Comparison of ENCODE assay signal across 8 cellular contexts in the genomic region with DNA sequence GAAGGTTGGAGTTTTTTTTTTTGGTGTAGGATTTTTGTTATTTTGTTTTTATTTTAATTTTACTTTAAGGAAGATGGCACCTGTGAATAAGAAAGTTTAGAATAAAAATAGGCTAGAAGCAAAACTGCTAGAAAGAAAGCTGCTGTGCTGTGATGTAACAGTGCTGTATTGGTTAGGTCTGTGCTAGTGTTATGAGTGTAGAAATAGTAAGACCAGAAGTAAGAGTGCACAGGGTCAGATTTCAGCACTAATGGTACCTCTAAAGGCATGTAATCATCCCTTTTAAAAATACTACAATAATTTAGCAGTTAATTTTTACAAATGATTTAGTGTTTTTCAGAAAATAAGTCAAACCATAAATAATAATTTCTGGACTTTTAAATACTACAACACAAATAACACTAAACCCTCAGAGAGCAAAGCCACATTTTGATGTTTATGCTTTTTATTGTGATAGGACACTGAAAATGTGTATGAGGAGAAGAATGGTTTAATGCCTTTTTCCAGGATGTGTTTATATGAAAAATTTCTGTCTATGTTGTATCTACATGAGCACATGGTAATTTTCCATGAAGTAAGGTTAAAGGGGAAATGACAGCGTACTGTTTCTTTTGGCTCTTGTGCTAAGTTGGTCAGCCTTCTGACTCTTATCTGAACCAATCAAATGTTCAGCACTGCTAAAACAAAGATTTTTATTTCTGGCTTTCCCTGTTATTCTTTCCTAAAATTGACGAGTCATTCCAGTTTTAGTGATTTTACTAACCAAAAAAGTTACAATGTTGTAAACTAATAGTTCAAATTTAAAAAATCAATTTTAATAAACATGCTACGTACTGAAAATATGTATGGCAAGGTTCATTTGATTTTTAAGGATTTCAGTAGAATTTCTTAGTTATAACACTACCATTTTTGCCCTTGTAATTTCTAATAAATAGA.
DNase-seq lines count a peak whose midpoint lies in the region; ATAC-seq and TF ChIP-seq lines count a peak whose summit lies in the region.

No MANE protein-coding gene starts in this region.

- peak overlapping the region; percentile 30 for H3K4me2 ChIP-seq in OCI-LY1 (ENCODE audit: low read length)

- H3K4me3 ChIP-seq in OCI-LY1 (ENCODE audit: low read depth, low read length, poor library complexity, severe bottlenecking) (no peak overlapping the region), right lobe of liver (no peak overlapping the region)

- H3K4me3 Mint-ChIP-seq in HFFc6, result no peak overlapping the region
- H3K4me3 Mint-ChIP-seq in stimulated activated memory B cell treated with anti-CD40 and anti-IgM and Interleukin-4, amounts not matched to agents 10 μg/mL and 1 μg/mL and 100 μg/mL, for 72 hours, result no peak overlapping the region

- peak overlapping the region; percentile 49 for H3K27ac Mint-ChIP-seq in HFFc6
- no peak overlapping the region for H3K27ac Mint-ChIP-seq in stimulated activated memory B cell treated with anti-CD40 and anti-IgM and Interleukin-4, amounts not matched to agents 10 μg/mL and 1 μg/mL and 100 μg/mL, for 72 hours

- no peaks in the 10 kb centered on the region for H3F3A ChIP-seq in OCI-LY1 (ENCODE audit: insufficient read depth, low read length)

- no peak overlapping the region for H2AFZ ChIP-seq in OCI-LY1 (ENCODE audit: low read length)

- WGBS in right lobe of liver (ENCODE audit: insufficient coverage, low coverage, low lambda C conversion rate, missing lambda C conversion rate), result 48% methylated on average over 3 of the region's 3 CpGs

- peaks cover 37% of the 10 kb centered on the region for H3K4me1 Mint-ChIP-seq in HFFc6 (ENCODE audit: low read depth)
- peaks cover 33% of the 10 kb centered on the region for H3K4me1 Mint-ChIP-seq in stimulated activated memory B cell treated with anti-CD40 and anti-IgM and Interleukin-4, amounts not matched to agents 10 μg/mL and 1 μg/mL and 100 μg/mL, for 72 hours

- no peaks in the 10 kb centered on the region for H3K9me2 ChIP-seq in OCI-LY1 (ENCODE audit: low read depth, low read length)

- H3K79me2 ChIP-seq in OCI-LY1 (ENCODE audit: insufficient read depth, low read length), result no peaks in the 10 kb centered on the region

- H3K36me3 ChIP-seq in OCI-LY1 (ENCODE audit: insufficient read depth, low read length) (0 out of 2 replicates have a peak, but pooled peaks cover 4% of the 10 kb centered on the region), right lobe of liver (no peaks in the 10 kb centered on the region)

- no peaks in the 10 kb centered on the region for H3K9me3 Mint-ChIP-seq in HFFc6
- no peaks in the 10 kb centered on the region for H3K9me3 Mint-ChIP-seq in stimulated activated memory B cell treated with anti-CD40 and anti-IgM and Interleukin-4, amounts not matched to agents 10 μg/mL and 1 μg/mL and 100 μg/mL, for 72 hours

- H3K27ac ChIP-seq in OCI-LY1 (ENCODE audit: low read depth, low read length, poor library complexity, severe bottlenecking) (peak overlapping the region; percentile 35), right lobe of liver (no peak overlapping the region)

- H3K27me3 ChIP-seq in OCI-LY1 (ENCODE audit: insufficient read depth, low read length) (no peaks in the 10 kb centered on the region), right lobe of liver (no peaks in the 10 kb centered on the region)

- ATAC-seq in GM18511 (IDR thresholded peaks at IDR 0.05; ENCODE audit: unreplicated experiment) (peak; percentile 93), right lobe of liver (peak; percentile 40 to 78 (median 66))
- ATAC-seq in stimulated activated memory B cell treated with anti-CD40 and anti-IgM and Interleukin-4, amounts not matched to agents 10 μg/mL and 1 μg/mL and 100 μg/mL, for 72 hours, result no peak

- H3K36me3 Mint-ChIP-seq in HFFc6 (ENCODE audit: low read depth), result peaks cover 13% of the 10 kb centered on the region
- H3K36me3 Mint-ChIP-seq in stimulated activated memory B cell treated with anti-CD40 and anti-IgM and Interleukin-4, amounts not matched to agents 10 μg/mL and 1 μg/mL and 100 μg/mL, for 72 hours, result peaks cover 22% of the 10 kb centered on the region

- intact Hi-C loops in right lobe of liver (cut with DNase I), result no loop called here

- no peak for TF ChIP-seq CTCF in HFFc6 (IDR thresholded peaks at IDR 0.05)
- no peak for TF ChIP-seq CTCF in OCI-LY1 (IDR thresholded peaks at IDR 0.05; ENCODE audit: low read length)
- TF ChIP-seq CTCF in right lobe of liver (IDR thresholded peaks at IDR 0.05), result no peak

- no peaks in the 10 kb centered on the region; the same call in 1 of the 2 replicates for H3K27me3 Mint-ChIP-seq in HFFc6 (ENCODE audit: insufficient read depth)
- H3K27me3 Mint-ChIP-seq in stimulated activated memory B cell treated with anti-CD40 and anti-IgM and Interleukin-4, amounts not matched to agents 10 μg/mL and 1 μg/mL and 100 μg/mL, for 72 hours, result no peaks in the 10 kb centered on the region

- no peak overlapping the region for H3K9ac ChIP-seq in OCI-LY1 (ENCODE audit: low read length)

- H3K4me1 ChIP-seq in OCI-LY1 (ENCODE audit: insufficient read depth, low read length, severe bottlenecking) (peaks cover 16% of the 10 kb centered on the region), right lobe of liver (peaks cover 0 to 8% (median 0%) of the 10 kb centered on the region in 4 donors)

- no peaks in the 10 kb centered on the region for H4K20me1 ChIP-seq in OCI-LY1 (ENCODE audit: insufficient read depth, low read length)

- DNase-seq in HFFc6, result peak; percentile 59
- no peak for DNase-seq in right lobe of liver
- no peak for DNase-seq in NCI-H1694 treated with DMSO at 0.1 percent for 48 hours (lab: John Stamatoyannopoulos, UW)
- DNase-seq in DMS 273 (lab: John Stamatoyannopoulos, UW; ENCODE audit: unreplicated experiment), result no peak
- DNase-seq in NCI-H774 (lab: John Stamatoyannopoulos, UW), result no peak

- H3K9me3 ChIP-seq in OCI-LY1 (ENCODE audit: low read length) (no peaks in the 10 kb centered on the region), right lobe of liver (no peaks in the 10 kb centered on the region)

- TF ChIP-seq POLR2A in right lobe of liver (IDR thresholded peaks at IDR 0.05), result no peak
